ENCODE assay signal across 10 cellular contexts in genomic region chr7:139105037-139105382, GRCh38. TPM values are rescaled to one million over a fixed set of nuclear protein-coding genes. Genes with fewer than 3 reads are reported as not detected.
DNase-seq lines count a peak whose midpoint lies in the region; ATAC-seq lines count a peak whose summit lies in the region.
"Had no signal": no experiment of that assay in that cellular context is flagged by ENCODE, and none has a peak within 500 bp of the region (broad histone marks: within the 10 kb centered on the region; RNA-seq: fewer than 3 reads in every experiment).

No MANE protein-coding gene starts in this region.

- peaks cover 46 to 71% of the 10 kb centered on the region in 2 donors for H3K36me3 Mint-ChIP-seq in activated naive CD4-positive, alpha-beta T cell treated with anti-CD3 and anti-CD28 coated beads, Interleukin-2, amount 50 U/mL, for 72 hours

- peak overlapping the region; percentile 81 to 94 for H3K27ac Mint-ChIP-seq in activated naive CD4-positive, alpha-beta T cell treated with anti-CD3 and anti-CD28 coated beads, Interleukin-2, amount 50 U/mL, for 72 hours

- H3K9me3 Mint-ChIP-seq in activated naive CD4-positive, alpha-beta T cell treated with anti-CD3 and anti-CD28 coated beads, Interleukin-2, amount 50 U/mL, for 72 hours = no peaks in the 10 kb centered on the region

- ATAC-seq in activated naive CD4-positive, alpha-beta T cell treated with anti-CD3 and anti-CD28 coated beads, Interleukin-2, amount 50 U/mL, for 72 hours = peak; percentile 4 to 10
- ATAC-seq in GM21825 (IDR thresholded peaks at IDR 0.05; ENCODE audit: unreplicated experiment) = no peak

- H3K27me3 ChIP-seq in H7 (ENCODE audit: control insufficient read depth, insufficient read depth, low read length) = peaks cover 3% of the 10 kb centered on the region; the same call in 1 of the 2 replicates
- H3K27me3 ChIP-seq: dorsolateral prefrontal cortex had no signal

- DNase-seq in NAMALWA (ENCODE audit: low spot score) = peak; percentile 45
- no peak for DNase-seq in activated naive CD4-positive, alpha-beta T cell treated with anti-CD3 and anti-CD28 coated beads, Interleukin-2, amount 50 U/mL, for 72 hours (ENCODE audit: low spot score in 2 of 2)
- no peak for DNase-seq in islet precursor cell
- DNase-seq in glomerular visceral epithelial cell (ENCODE audit: extremely low spot score) = no peak
- DNase-seq in H7 = no peak
- DNase-seq: dorsolateral prefrontal cortex, nucleus accumbens had no signal

- peak overlapping the region in 11 of 21 experiments; percentile 5 to 95 (median 59) for H3K27ac ChIP-seq in skin epidermis

- H3K36me3 ChIP-seq in H7 (replicated peaks; ENCODE audit: control insufficient read depth, insufficient read depth, low read length) = no peaks in the 10 kb centered on the region

- H3K4me3 ChIP-seq in GM08714 (ENCODE audit: low read length) (peak overlapping the region; percentile 58; the same call in 1 of the 2 replicates), skin epidermis (peak overlapping the region in 6 of 7 experiments; percentile 3 to 57 (median 21)), H7 (ENCODE audit: insufficient read depth, low read depth, low read length) (no peak overlapping the region)

RNA-seq across cellular contexts. Expression of gene ZC3HAV1, which starts 4.5 kb away (rescaled TPM):
- 100 to 1,000 TPM in 1 of 2 donors, 10 to 100 TPM in 1; 97.8 to 167 TPM for total RNA-seq in activated naive CD4-positive, alpha-beta T cell treated with anti-CD3 and anti-CD28 coated beads, Interleukin-2, amount 50 U/mL, for 72 hours
- total RNA-seq in H7 (2014; rRNA removed; shearing (Covaris generic)) = 27.1 and 30.9 TPM in 2 replicates
